Comparison of ENCODE assay signal across 9 cellular contexts in genomic region chr12:118035194-118036041, GRCh38. TPM values are rescaled to one million over a fixed set of nuclear protein-coding genes. Genes with fewer than 3 reads are reported as not detected.
DNase-seq lines count a peak whose midpoint lies in the region; ATAC-seq and TF ChIP-seq lines count a peak whose summit lies in the region.
"Had no signal": no experiment of that assay in that cellular context is flagged by ENCODE, and none has a peak within 500 bp of the region (broad histone marks: within the 10 kb centered on the region; RNA-seq: fewer than 3 reads in every experiment).

No MANE protein-coding gene starts in this region.

- no peaks in the 10 kb centered on the region for H3K4me1 ChIP-seq in neural progenitor cell

- H3K27me3 ChIP-seq in neural progenitor cell: no peaks in the 10 kb centered on the region

- no peak overlapping the region for H2AFZ ChIP-seq in neural progenitor cell (replicated peaks)

- TF ChIP-seq CTCF in neural progenitor cell (IDR thresholded peaks at IDR 0.05): no peak

- no peaks in the 10 kb centered on the region for H3K9me3 Mint-ChIP-seq in neural progenitor cell

- H3F3A ChIP-seq in neural progenitor cell (ENCODE audit: low read depth): peaks cover 14% of the 10 kb centered on the region

- no peak overlapping the region for H3K9ac ChIP-seq in neural progenitor cell

- H4K20me1 ChIP-seq in neural progenitor cell (ENCODE audit: low read depth): peaks cover 5% of the 10 kb centered on the region

- no peaks in the 10 kb centered on the region for H3K27me3 Mint-ChIP-seq in neural progenitor cell (ENCODE audit: insufficient read depth, low read depth)

- no peak overlapping the region for H3K4me2 ChIP-seq in neural progenitor cell

- H3K4me3 Mint-ChIP-seq in neural progenitor cell: no peak overlapping the region

- no peak overlapping the region for H3K27ac Mint-ChIP-seq in neural progenitor cell

- no peaks in the 10 kb centered on the region for H3K79me2 ChIP-seq in neural progenitor cell (ENCODE audit: low read depth)

- intact Hi-C loops in posterior cingulate gyrus (cut with DNase I): loop anchor here (1.0 kb wide), 1 partner anchor 160 kb away; no protein-coding TSS in a partner anchor

- H3K4me1 Mint-ChIP-seq in neural progenitor cell: no peaks in the 10 kb centered on the region

- no peaks in the 10 kb centered on the region for H3K9me3 ChIP-seq in neural progenitor cell (ENCODE audit: low read depth)

- H3K36me3 Mint-ChIP-seq in neural progenitor cell: peaks cover 25% of the 10 kb centered on the region

- ATAC-seq in GM21447 (IDR thresholded peaks at IDR 0.05; ENCODE audit: unreplicated experiment) (peak; percentile 78), HG03565 (IDR thresholded peaks at IDR 0.05; ENCODE audit: unreplicated experiment) (peak; percentile 83)

- no peak overlapping the region for H3K4me3 ChIP-seq in neural progenitor cell
- H3K4me3 ChIP-seq: skin epidermis had no signal

- peak; percentile 58 for DNase-seq in activated CD4-positive, alpha-beta T cell treated with anti-CD3 and anti-CD28 coated beads for 48 hours
- DNase-seq in activated CD4-positive, alpha-beta T cell treated with anti-CD3 and anti-CD28 coated beads for 1 hour: no peak
- DNase-seq in neural progenitor cell (ENCODE audit: low spot score) (peak; percentile 5), superior temporal gyrus (ENCODE audit: extremely low spot score) (no peak), posterior cingulate gyrus (no peak)

- peak overlapping the region; percentile 71 for H3K27ac ChIP-seq in angular gyrus (ENCODE audit: low read depth, low read length)
- H3K27ac ChIP-seq in neural progenitor cell: no peak overlapping the region

- H3K36me3 ChIP-seq in neural progenitor cell: peaks cover 5% of the 10 kb centered on the region

RNA-seq across cellular contexts. Expression of gene RFC5, which starts 18.9 kb away (rescaled TPM):
- total RNA-seq in neural progenitor cell (ENCODE audit: low replicate concordance): 75.8 and 80.3 TPM in 2 replicates

RNA-seq across cellular contexts. Expression of gene WSB2, which starts 25.6 kb away (rescaled TPM):
- total RNA-seq in neural progenitor cell (ENCODE audit: low replicate concordance): 21.2 and 26.0 TPM in 2 replicates

Comparison
In these comparisons a context has a peak if more than half of its experiments do, and no peak if none do; other contexts are left out.
1. DNase-seq: peak in activated CD4-positive, alpha-beta T cell treated with anti-CD3 and anti-CD28 coated beads for 48 hours (single experiment) and neural progenitor cell (single experiment); none in activated CD4-positive, alpha-beta T cell treated with anti-CD3 and anti-CD28 coated beads for 1 hour (single experiment), superior temporal gyrus (single experiment) and posterior cingulate gyrus (0 of 10).